27 cellular contexts compared by ENCODE assay signal in genomic region chr7:29511851-29512250, GRCh38. TPM values are rescaled to one million over a fixed set of nuclear protein-coding genes. Genes with fewer than 3 reads are reported as not detected.
"Had no signal": no experiment of that assay in that cellular context is flagged by ENCODE, and none has a peak within 500 bp of the region (broad histone marks: within the 10 kb centered on the region; RNA-seq: fewer than 3 reads in every experiment).

No MANE protein-coding gene starts in this region.

- H3K27ac ChIP-seq: epithelial cell of prostate, gastrocnemius medialis, left lung, neural progenitor cell, parathyroid adenoma, psoas muscle, sigmoid colon, thoracic aorta, transverse colon had no signal

- H3K27ac Mint-ChIP-seq: endodermal cell; mesothelial cell of epicardium; naive thymus-derived CD4-positive, alpha-beta T cell; nephron; neural progenitor cell; stimulated activated naive B cell treated with anti-CD40 and anti-IgM and Interleukin-4, amounts not matched to agents 10 μg/mL and 1 μg/mL and 100 μg/mL, for 72 hours; stimulated activated naive CD8-positive, alpha-beta T cell treated with anti-CD3 and anti-CD28 coated beads, Interleukin-15, Interleukin-2, amounts not matched to agents 100 ng/mL and 50 ng/mL, for 24 hours had no signal

- DNase-seq: dorsolateral prefrontal cortex; effector CD4-positive, alpha-beta T cell; endodermal cell; foreskin fibroblast; gastrocnemius medialis; head of caudate nucleus; kidney; left lung; mesenchymal stem cell; naive thymus-derived CD4-positive, alpha-beta T cell; psoas muscle; right cardiac atrium; sigmoid colon; stimulated activated CD4-positive, alpha-beta T cell treated with anti-CD3 and anti-CD28 coated beads, Interleukin-2, amount 100 ng/mL, for 48 hours; stimulated activated naive B cell treated with anti-CD40 and anti-IgM and Interleukin-4, amounts not matched to agents 10 μg/mL and 1 μg/mL and 100 μg/mL, for 72 hours; transverse colon had no signal

- H3K27me3 ChIP-seq: dorsolateral prefrontal cortex, gastrocnemius medialis, left lung, neural progenitor cell, sigmoid colon, transverse colon had no signal

- H3K4me3 ChIP-seq: dorsolateral prefrontal cortex, gastrocnemius medialis, left lung, neural progenitor cell, psoas muscle, sigmoid colon, thoracic aorta, transverse colon had no signal

- ATAC-seq: esophagus mucosa; gastrocnemius medialis; left lung; naive thymus-derived CD4-positive, alpha-beta T cell; psoas muscle had no signal

- H3K36me3 Mint-ChIP-seq: naive thymus-derived CD4-positive, alpha-beta T cell; stimulated activated naive B cell treated with anti-CD40 and anti-IgM and Interleukin-4, amounts not matched to agents 10 μg/mL and 1 μg/mL and 100 μg/mL, for 72 hours had no signal

- H3K9me3 Mint-ChIP-seq: endodermal cell; mesothelial cell of epicardium; nephron; neural progenitor cell; stimulated activated naive B cell treated with anti-CD40 and anti-IgM and Interleukin-4, amounts not matched to agents 10 μg/mL and 1 μg/mL and 100 μg/mL, for 72 hours; stimulated activated naive CD8-positive, alpha-beta T cell treated with anti-CD3 and anti-CD28 coated beads, Interleukin-15, Interleukin-2, amounts not matched to agents 100 ng/mL and 50 ng/mL, for 24 hours had no signal

- H3K27me3 Mint-ChIP-seq: stimulated activated naive CD8-positive, alpha-beta T cell treated with anti-CD3 and anti-CD28 coated beads, Interleukin-15, Interleukin-2, amounts not matched to agents 100 ng/mL and 50 ng/mL, for 24 hours had no signal

- H3K4me3 Mint-ChIP-seq: endodermal cell; mesothelial cell of epicardium; naive thymus-derived CD4-positive, alpha-beta T cell; nephron; neural progenitor cell; stimulated activated naive B cell treated with anti-CD40 and anti-IgM and Interleukin-4, amounts not matched to agents 10 μg/mL and 1 μg/mL and 100 μg/mL, for 72 hours; stimulated activated naive CD8-positive, alpha-beta T cell treated with anti-CD3 and anti-CD28 coated beads, Interleukin-15, Interleukin-2, amounts not matched to agents 100 ng/mL and 50 ng/mL, for 24 hours had no signal

- H3K4me1 Mint-ChIP-seq: neural progenitor cell had no signal

- H3K9ac ChIP-seq: neural progenitor cell, parathyroid adenoma had no signal

- H3K9me3 ChIP-seq: gastrocnemius medialis, left lung, psoas muscle, sigmoid colon, thoracic aorta, transverse colon had no signal

- H3K4me1 ChIP-seq: gastrocnemius medialis, left lung, neural progenitor cell, parathyroid adenoma, psoas muscle, sigmoid colon, transverse colon had no signal

- H3K4me2 ChIP-seq: neural progenitor cell had no signal

- H3K36me3 ChIP-seq: gastrocnemius medialis, left lung, neural progenitor cell, transverse colon had no signal

RNA-seq across cellular contexts. Expression of gene PRR15, which starts 51.8 kb away (rescaled TPM):
- total RNA-seq: cerebellum; lung microvascular endothelial cell; naive thymus-derived CD4-positive, alpha-beta T cell; skeletal muscle tissue had no signal
